Comparison of ENCODE assay signal across 9 cellular contexts in genomic region chr2:167771628-167772027, GRCh38.
"Had no signal": no experiment of that assay in that cellular context is flagged by ENCODE, and none has a peak within 500 bp of the region (broad histone marks: within the 10 kb centered on the region; RNA-seq: fewer than 3 reads in every experiment).

No MANE protein-coding gene starts in this region.

- H3K4me3 Mint-ChIP-seq: IgD-negative memory B cell had no signal

- ATAC-seq: HepG2, K562 had no signal

- H3K4me3 ChIP-seq: K562 had no signal

- H3K27ac Mint-ChIP-seq: IgD-negative memory B cell had no signal

- H3K4me2 ChIP-seq: KMS-11 had no signal

- H3K9ac ChIP-seq: KMS-11 had no signal

- H3K27ac ChIP-seq: HL-60, KMS-11 had no signal

- H3K27me3 Mint-ChIP-seq: IgD-negative memory B cell had no signal

- H3K36me3 Mint-ChIP-seq: IgD-negative memory B cell had no signal

- DNase-seq: IMR-90, KBM-7, KG1 had no signal

- FAIRE-seq: HepG2, HTR-8/SVneo, K562 had no signal
